In the genomic region with DNA sequence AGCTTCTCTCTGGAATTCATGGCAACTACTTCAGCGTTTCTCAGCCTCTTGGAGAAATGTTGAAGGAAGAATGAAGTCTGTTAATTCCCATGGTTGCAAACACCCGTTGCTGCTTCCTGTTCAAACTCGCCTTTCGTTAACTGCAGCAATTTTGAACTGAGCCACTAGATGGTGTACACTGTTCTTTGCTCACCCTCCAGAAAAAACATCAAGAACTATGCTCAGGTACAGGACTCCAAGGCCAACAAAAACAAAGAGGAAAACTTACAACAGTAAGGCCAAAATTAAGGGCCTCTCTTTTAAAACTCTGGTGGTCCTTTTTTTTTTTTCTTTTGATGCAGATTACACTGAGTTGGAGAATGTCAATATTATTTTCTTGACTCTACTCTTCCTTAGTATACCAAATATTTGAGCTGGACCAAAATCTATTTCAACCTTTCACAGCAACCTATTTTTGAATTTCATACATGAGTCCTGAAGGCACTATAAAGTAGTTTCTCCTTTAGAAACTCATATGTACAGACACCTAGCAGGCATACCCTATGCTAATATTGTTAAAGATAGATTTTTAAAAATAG, we compare ENCODE assay signal across 8 cellular contexts. TPM values are rescaled to one million over a fixed set of nuclear protein-coding genes. Genes with fewer than 3 reads are reported as not detected.
DNase-seq lines count a peak whose midpoint lies in the region; ATAC-seq, FAIRE-seq and TF ChIP-seq lines count a peak whose summit lies in the region.

No MANE protein-coding gene starts in this region.

- no peak overlapping the region for H2BK15ac ChIP-seq in H1 (ENCODE audit: low read length)
- H2BK15ac ChIP-seq in mesenchymal stem cell (ENCODE audit: low read depth, poor library complexity, severe bottlenecking): no peak overlapping the region

- CTCF ChIA-PET in H1 (lab: Charles Lee; ENCODE audit: partially characterized antibody): interaction anchor here (0.6 to 4.2 kb wide), 32 partner anchors 8 to 487 kb away, joined by 3 to 20 read pairs (median 5); a partner anchor contains a TSS

- H2BK120ac ChIP-seq in H1 (replicated peaks; ENCODE audit: low read depth, low read length) (no peak overlapping the region), mesenchymal stem cell (ENCODE audit: low read depth, low read length) (no peak overlapping the region)

- H3K36me3 ChIP-seq in H1 (ENCODE audit: control insufficient read depth in 2 of 4, insufficient read depth in 4 of 4, low read length in 3 of 4): no peaks in the 10 kb centered on the region
- H3K36me3 ChIP-seq in mesenchymal stem cell (ENCODE audit: control insufficient read depth in 1 of 2, insufficient read depth in 2 of 2, low read depth in 1 of 2, low read length in 2 of 2): no peaks in the 10 kb centered on the region

- H2BK12ac ChIP-seq in H1 (ENCODE audit: low read depth, low read length) (no peak overlapping the region), mesenchymal stem cell (ENCODE audit: low read length in 2 of 2) (no peak overlapping the region)

- peak; percentile 87 to 93 for TF ChIP-seq RAD21 in H1 (IDR thresholded peaks at IDR 0.05 in 1 of 2, conservative IDR thresholded peaks at IDR 0.05 in 1 of 2; ENCODE audit: low read depth in 2 of 2, low read length in 2 of 2)

- H3K18ac ChIP-seq in H1 (ENCODE audit: extremely low read depth, low read length) (no peak overlapping the region), mesenchymal stem cell (ENCODE audit: low read depth in 1 of 2, low read length in 2 of 2) (no peak overlapping the region)

- H3K4me2 ChIP-seq in H1 (ENCODE audit: insufficient read depth in 1 of 2, low read depth in 2 of 2, low read length in 2 of 2) (no peak overlapping the region), mesenchymal stem cell (ENCODE audit: low read length, poor library complexity, severe bottlenecking) (no peak overlapping the region)

- H3K4me3 ChIP-seq in H1 (ENCODE audit: extremely low read depth in 1 of 4, insufficient read depth in 2 of 4, low read depth in 3 of 4, low read length in 4 of 4) (no peak overlapping the region), mesenchymal stem cell (ENCODE audit: insufficient read depth in 1 of 2, low read depth in 1 of 2, low read length in 2 of 2) (no peak overlapping the region)

- H3K23ac ChIP-seq in H1 (ENCODE audit: insufficient read length) (no peak overlapping the region), mesenchymal stem cell (ENCODE audit: low read length in 2 of 2) (no peak overlapping the region)

- H3K4me1 ChIP-seq in H1 (replicated peaks in 1 of 4; ENCODE audit: control insufficient read depth in 3 of 4, insufficient read depth in 4 of 4, low read length in 3 of 4) (no peaks in the 10 kb centered on the region), mesenchymal stem cell (ENCODE audit: control insufficient read depth, insufficient read depth, low read depth, low read length) (no peaks in the 10 kb centered on the region)

- H2BK5ac ChIP-seq in H1 (ENCODE audit: low read depth, low read length) (no peak overlapping the region), mesenchymal stem cell (ENCODE audit: low read depth, low read length, poor library complexity, severe bottlenecking) (no peak overlapping the region)

- no peaks in the 10 kb centered on the region for H4K20me1 ChIP-seq in H1 (replicated peaks in 1 of 2; ENCODE audit: control insufficient read depth in 1 of 2, insufficient read depth in 2 of 2, low read length in 2 of 2)

- no peaks in the 10 kb centered on the region for H3K23me2 ChIP-seq in H1 (ENCODE audit: low read depth, low read length)

- H3K4ac ChIP-seq in H1 (replicated peaks; ENCODE audit: insufficient read length, low read depth, low read length) (no peak overlapping the region), mesenchymal stem cell (ENCODE audit: low read depth in 1 of 2, low read length in 2 of 2) (no peak overlapping the region)

- H4K91ac ChIP-seq in H1 (replicated peaks; ENCODE audit: insufficient read length, low read length) (no peak overlapping the region), mesenchymal stem cell (ENCODE audit: low read length) (no peak overlapping the region)

- 18% methylated on average over 4 of the region's 4 CpGs; no CpG with 5 or more reads in 1 of the 2 experiments for WGBS in H1 (ENCODE audit: extremely low coverage in 1 of 2, insufficient coverage in 1 of 2, insufficient read length in 1 of 2, insufficient replicate concordance in 2 of 2, low coverage in 1 of 2, low lambda C conversion rate in 2 of 2, missing lambda C conversion rate in 1 of 2), 2 experiments
- 1% methylated on average over 4 of the region's 4 CpGs for WGBS in mesenchymal stem cell

- H3K9me3 ChIP-seq in H1 (ENCODE audit: insufficient read depth in 2 of 2, low read depth in 1 of 2, low read length in 1 of 2) (no peaks in the 10 kb centered on the region), mesenchymal stem cell (ENCODE audit: control insufficient read depth, low read length) (no peaks in the 10 kb centered on the region)

- no peak overlapping the region for H3K56ac ChIP-seq in H1 (replicated peaks; ENCODE audit: insufficient read length, low read depth, low read length)

- no peak overlapping the region for H3K14ac ChIP-seq in H1 (ENCODE audit: insufficient read length)
- H3K14ac ChIP-seq in mesenchymal stem cell (ENCODE audit: low read length in 2 of 2): no peak overlapping the region

- no peak overlapping the region for H3K9ac ChIP-seq in H1 (replicated peaks in 1 of 4; ENCODE audit: extremely low read depth in 1 of 4, low read depth in 3 of 4, low read length in 3 of 4)
- peak overlapping the region; percentile 43 for H3K9ac ChIP-seq in mesenchymal stem cell (ENCODE audit: low read length)

- peak; percentile 96 for FAIRE-seq in H1 (lab: Jason Lieb, UNC)

- no peak overlapping the region for H4K5ac ChIP-seq in H1 (ENCODE audit: insufficient read length, low read depth, low read length)

- DNase-seq in AG20443 (ENCODE audit: low spot score) (peak; percentile 51), MV-4-11 (lab: John Stamatoyannopoulos, UW) (peak; percentile 61), RPMI7951 (ENCODE audit: low read depth) (peak; percentile 52), H1 (ENCODE audit: low read depth in 1 of 2, low spot score in 2 of 2) (peak; percentile 19 to 56), mesenchymal stem cell (peak; percentile 75)
- DNase-seq in NK-92 treated with Interleukin-12 subunit alpha and Interleukin-12 subunit beta, amount 100 ng/mL, for 24 hours (lab: John Stamatoyannopoulos, UW): no peak

- TF ChIP-seq POLR2A in H1 (IDR thresholded peaks at IDR 0.05; ENCODE audit: control extremely low read depth in 1 of 2, low read depth in 2 of 2, low read length in 2 of 2): no peak

- ATAC-seq in GM18499 (IDR thresholded peaks at IDR 0.05; ENCODE audit: insufficient read depth, unreplicated experiment) (peak; percentile 97), HG02642 (IDR thresholded peaks at IDR 0.05; ENCODE audit: poor library complexity, unreplicated experiment) (peak; percentile 99)

- H2AK5ac ChIP-seq in H1 (ENCODE audit: low read depth, low read length): no peak overlapping the region
- H2AK5ac ChIP-seq in mesenchymal stem cell (ENCODE audit: low read length, severe bottlenecking): no peak overlapping the region

- no peak overlapping the region for H2AFZ ChIP-seq in H1 (ENCODE audit: low read length)
- H2AFZ ChIP-seq in mesenchymal stem cell (ENCODE audit: low read depth, low read length): no peak overlapping the region

- peak in 2 of 3 experiments; percentile 79 to 81; a peak in 3 of 4 replicates for TF ChIP-seq CTCF in H1 (IDR thresholded peaks at IDR 0.05; ENCODE audit: control extremely low read depth in 1 of 3, insufficient read depth in 1 of 3, low read depth in 1 of 3, low read length in 3 of 3)

- no peaks in the 10 kb centered on the region for H3K79me1 ChIP-seq in H1 (ENCODE audit: low read depth, low read length)
- no peaks in the 10 kb centered on the region for H3K79me1 ChIP-seq in mesenchymal stem cell (replicated peaks; ENCODE audit: low read length, poor library complexity, severe bottlenecking)

- H4K8ac ChIP-seq in H1 (ENCODE audit: extremely low read depth, insufficient read depth, low read length): no peak overlapping the region
- H4K8ac ChIP-seq in mesenchymal stem cell (ENCODE audit: low read length): no peak overlapping the region

- no peak for TF ChIP-seq EP300 in H1 (IDR thresholded peaks at IDR 0.05; ENCODE audit: borderline replicate concordance in 1 of 2, low read depth in 2 of 2, low read length in 2 of 2)

- POLR2A ChIA-PET in H1 (lab: Charles Lee; ENCODE audit: partially characterized antibody): no interaction called here

- no peak overlapping the region for H3K27ac ChIP-seq in H1 (ENCODE audit: low read depth, low read length)
- no peak overlapping the region for H3K27ac ChIP-seq in mesenchymal stem cell (ENCODE audit: low read length, poor library complexity, severe bottlenecking)

- H3K79me2 ChIP-seq in H1 (ENCODE audit: control insufficient read depth in 1 of 2, insufficient read depth in 2 of 2, low read length in 2 of 2): no peaks in the 10 kb centered on the region

- H2BK20ac ChIP-seq in H1 (ENCODE audit: low read length): no peak overlapping the region

- H3K27me3 ChIP-seq in H1 (replicated peaks in 1 of 4; ENCODE audit: control insufficient read depth in 3 of 4, extremely low read depth in 1 of 4, insufficient read depth in 3 of 4, low read length in 3 of 4) (no peaks in the 10 kb centered on the region), mesenchymal stem cell (ENCODE audit: control insufficient read depth in 1 of 2, insufficient read depth in 1 of 2, low read length in 2 of 2) (no peaks in the 10 kb centered on the region)

TF ChIP-seq in H1, 55 proteins besides CTCF, POLR2A, EP300 and RAD21:
- TF ChIP-seq CTBP2 (IDR thresholded peaks at IDR 0.05; ENCODE audit: borderline replicate concordance, insufficient read depth, insufficient read length, low read length): no peak
- TF ChIP-seq POU5F1 (IDR thresholded peaks at IDR 0.05; ENCODE audit: low read depth, low read length): no peak
- TF ChIP-seq RXRA (IDR thresholded peaks at IDR 0.05; ENCODE audit: insufficient read depth, low read depth, low read length): no peak
TF ChIP-seq in H1: peak in this region for 0.

RNA-seq across cellular contexts. Expression of a gene that starts 58.2 kb away (rescaled TPM):
- total RNA-seq in RPMI7951 (2014; rRNA removed; shearing (Covaris generic)): not detected in 2 replicates
- total RNA-seq in H1 (2021; fragmentation: NEBNext Ultra II Directional; extraction: Animal tissue kit (Norgen Biotek cat#: 25700)): 1.2 and 1.3 TPM in 2 replicates
- polyA plus RNA-seq in H1 (2011; rRNA removed): 1.1 and 1.4 TPM in 2 replicates
- polyA plus RNA-seq in H1 (2011; cell fraction: cytosol; rRNA removed): 0.96 TPM
- polyA plus RNA-seq in H1 (2011; cell fraction: nucleus; rRNA removed): 2.2 TPM
- 1.2 to 1.8 TPM (median 1.5 TPM) in 4 replicates for polyA plus RNA-seq in H1 (2012, experiment 1 of 2)
- polyA plus RNA-seq in H1 (2012, experiment 2 of 2): 0.16 TPM
- 0.36 TPM for polyA plus RNA-seq in H1 (2013, experiment 1 of 2)
- polyA plus RNA-seq in H1 (2013, experiment 2 of 2): 0.37 TPM
- polyA minus RNA-seq in H1 (2011; rRNA and poly(A)+ RNA removed): 1.9 and 4.7 TPM in 2 replicates
- polyA minus RNA-seq in H1 (2011; cell fraction: cytosol; rRNA and poly(A)+ RNA removed): 1.8 TPM
- 11.2 TPM for polyA minus RNA-seq in H1 (2011; cell fraction: nucleus; rRNA and poly(A)+ RNA removed)
- 18.0 TPM for polyA plus RNA-seq in mesenchymal stem cell (2013, experiment 1 of 2)
- 17.8 TPM for polyA plus RNA-seq in mesenchymal stem cell (2013, experiment 2 of 2)
